ENCODE assay signal across 19 cellular contexts in genomic region chr12:53735-54095, GRCh38. TPM values are rescaled to one million over a fixed set of nuclear protein-coding genes. Genes with fewer than 3 reads are reported as not detected.
DNase-seq lines count a peak whose midpoint lies in the region.
"Had no signal": no experiment of that assay in that cellular context is flagged by ENCODE, and none has a peak within 500 bp of the region (broad histone marks: within the 10 kb centered on the region; RNA-seq: fewer than 3 reads in every experiment).

No MANE protein-coding gene starts in this region.

- H3K23ac ChIP-seq in trophoblast cell (ENCODE audit: low read length), result peak overlapping the region; percentile 32

- H3K18ac ChIP-seq in trophoblast cell (ENCODE audit: low read length), result no peak overlapping the region

- H4K8ac ChIP-seq in trophoblast cell (ENCODE audit: low read depth, low read length), result no peak overlapping the region

- no peaks in the 10 kb centered on the region for H3K79me1 ChIP-seq in trophoblast cell (ENCODE audit: low read length)

- no peaks in the 10 kb centered on the region for H3K79me2 ChIP-seq in trophoblast cell (ENCODE audit: control insufficient read depth, insufficient read depth, low read length, poor library complexity)

- no peak overlapping the region for H2BK120ac ChIP-seq in trophoblast cell (ENCODE audit: insufficient read depth, low read length, poor library complexity)

- no peak overlapping the region for H2BK5ac ChIP-seq in trophoblast cell (ENCODE audit: low read depth, low read length, poor library complexity)

- no peaks in the 10 kb centered on the region for H3K27me3 ChIP-seq in trophoblast cell (ENCODE audit: insufficient read depth, low read length)
- H3K27me3 ChIP-seq: BLaER1 treated with 17β-estradiol and CSF1 and Interleukin-3, amounts not matched to agents 10 nM and 100 nM; Peyer's patch had no signal

- no CpG with 5 or more reads among the region's 2 CpGs for WGBS in trophoblast cell (ENCODE audit: extremely low coverage, insufficient coverage, insufficient read length)

- no peak overlapping the region for H3K4me3 ChIP-seq in trophoblast cell (ENCODE audit: low read depth, low read length)
- H3K4me3 ChIP-seq: BLaER1 treated with 17β-estradiol and CSF1 and Interleukin-3, amounts not matched to agents 10 nM and 100 nM; Peyer's patch had no signal

- H2AFZ ChIP-seq in trophoblast cell (ENCODE audit: insufficient read depth, low read length, poor library complexity), result no peak overlapping the region

- DNase-seq in D341Med (ENCODE audit: low spot score) (peak; percentile 50), SK-N-DZ (ENCODE audit: low spot score) (peak; percentile 18), iPS-NIHi7 (ENCODE audit: extremely low spot score) (peak; percentile 10), trophoblast cell (no peak), NCI-H226 (no peak), AML-193 (lab: John Stamatoyannopoulos, UW) (no peak), ureter (ENCODE audit: low spot score) (no peak), putamen (ENCODE audit: low spot score) (no peak)
- DNase-seq: CD8-positive, alpha-beta T cell; MM.1S; NCI-H1092 treated with DMSO at 0.1 percent for 48 hours; NCI-H146; NCI-H2029 treated with DMSO at 0.1 percent for 48 hours; NCI-H2171 treated with DMSO at 0.1 percent for 48 hours; Peyer's patch had no signal

- peak overlapping the region; percentile 30 for H3K9ac ChIP-seq in trophoblast cell (ENCODE audit: low read length)
- H3K9ac ChIP-seq: BLaER1 treated with 17β-estradiol and CSF1 and Interleukin-3, amounts not matched to agents 10 nM and 100 nM had no signal

- H3K14ac ChIP-seq in trophoblast cell (ENCODE audit: low read length), result no peak overlapping the region

- no peak overlapping the region for H3K4ac ChIP-seq in trophoblast cell (ENCODE audit: low read depth, low read length)

- H4K91ac ChIP-seq in trophoblast cell (ENCODE audit: low read depth, low read length), result no peak overlapping the region

- no peak overlapping the region for H3K27ac ChIP-seq in trophoblast cell (ENCODE audit: low read depth, low read length)
- H3K27ac ChIP-seq: BLaER1 treated with 17β-estradiol and CSF1 and Interleukin-3, amounts not matched to agents 10 nM and 100 nM; Peyer's patch had no signal

- no peak overlapping the region for H3K4me2 ChIP-seq in trophoblast cell (ENCODE audit: low read length)
- H3K4me2 ChIP-seq: BLaER1 treated with 17β-estradiol and CSF1 and Interleukin-3, amounts not matched to agents 10 nM and 100 nM had no signal

- no peak overlapping the region for H4K12ac ChIP-seq in trophoblast cell (ENCODE audit: low read depth, low read length)

- no peaks in the 10 kb centered on the region for H3K4me1 ChIP-seq in trophoblast cell (ENCODE audit: control insufficient read depth in 1 of 2, insufficient read depth in 2 of 2, low read length in 2 of 2)
- H3K4me1 ChIP-seq: BLaER1 treated with 17β-estradiol and CSF1 and Interleukin-3, amounts not matched to agents 10 nM and 100 nM; Peyer's patch had no signal

- H3K36me3 ChIP-seq in trophoblast cell (ENCODE audit: control insufficient read depth in 1 of 2, insufficient read depth in 2 of 2, low read length in 2 of 2), result no peaks in the 10 kb centered on the region
- H3K36me3 ChIP-seq: BLaER1 treated with 17β-estradiol and CSF1 and Interleukin-3, amounts not matched to agents 10 nM and 100 nM; Peyer's patch had no signal

- peaks cover 5% of the 10 kb centered on the region for H3K9me3 ChIP-seq in trophoblast cell (ENCODE audit: insufficient read depth, low read depth, low read length)
- H3K9me3 ChIP-seq: Peyer's patch had no signal

- H2BK12ac ChIP-seq in trophoblast cell (ENCODE audit: low read length), result no peak overlapping the region

- no peak overlapping the region for H2AK5ac ChIP-seq in trophoblast cell (ENCODE audit: low read length)

RNA-seq across cellular contexts. Expression of gene IQSEC3, which starts 12.9 kb away (rescaled TPM):
- polyA plus RNA-seq in SK-N-DZ (2014; cell fraction: cytosol; rRNA removed), result 0.48 and 0.61 TPM in 2 replicates
- 1.1 and 2.9 TPM in 2 replicates for polyA plus RNA-seq in SK-N-DZ (2014; cell fraction: nucleus; rRNA removed)
- 0.01 and 0.21 TPM in 2 replicates for polyA plus RNA-seq in trophoblast cell (2013)
- total RNA-seq in ureter, result 4.3 TPM
- total RNA-seq: LHCN-M2, NCI-H460, SK-MEL-5 had no signal

Comparison
In these comparisons a context has a peak if more than half of its experiments do, and no peak if none do; other contexts are left out.
1. DNase-seq: peak in D341Med (single experiment), SK-N-DZ (single experiment) and iPS-NIHi7 (single experiment); none in trophoblast cell (0 of 2), NCI-H226 (single experiment), AML-193 (0 of 2), ureter (single experiment) and putamen (single experiment).